In genomic region chr2:20264629-20265028, GRCh38 we compare ENCODE assay signal across 3 cellular contexts.
TF ChIP-seq lines count a peak whose summit lies in the region.

No MANE protein-coding gene starts in this region.

TF ChIP-seq in SK-N-SH treated with all-trans-retinoic acid at 6 μM for 48 hours, 23 proteins besides CTCF, POLR2A, EP300 and RAD21:
- TF ChIP-seq GLIS3 (CRISPR knock-in tag; IDR thresholded peaks at IDR 0.05) = no peak
- no peak for TF ChIP-seq ISL1 (CRISPR knock-in tag; IDR thresholded peaks at IDR 0.05)
- no peak for TF ChIP-seq ESRRG (CRISPR knock-in tag; IDR thresholded peaks at IDR 0.05)
- TF ChIP-seq ZFP3 (CRISPR knock-in tag; IDR thresholded peaks at IDR 0.05) = no peak
- TF ChIP-seq TCF4 (CRISPR knock-in tag; IDR thresholded peaks at IDR 0.05; ENCODE audit: borderline replicate concordance) = no peak
- TF ChIP-seq RARB (CRISPR knock-in tag; IDR thresholded peaks at IDR 0.05) = no peak
- no peak for TF ChIP-seq TSHZ2 (CRISPR knock-in tag; IDR thresholded peaks at IDR 0.05)
- no peak for TF ChIP-seq PPARA (CRISPR knock-in tag; IDR thresholded peaks at IDR 0.05; ENCODE audit: borderline replicate concordance)
- TF ChIP-seq SNAI2 (CRISPR knock-in tag; IDR thresholded peaks at IDR 0.05) = no peak
- no peak for TF ChIP-seq POU6F1 (CRISPR knock-in tag; IDR thresholded peaks at IDR 0.05; ENCODE audit: borderline replicate concordance, low read depth)
- no peak for TF ChIP-seq ZFP30 (CRISPR knock-in tag; IDR thresholded peaks at IDR 0.05)
- no peak for TF ChIP-seq CSDC2 (CRISPR knock-in tag; IDR thresholded peaks at IDR 0.05)
- TF ChIP-seq ARNTL (CRISPR knock-in tag; IDR thresholded peaks at IDR 0.05; ENCODE audit: borderline replicate concordance, low read depth) = no peak
- TF ChIP-seq OSR1 (CRISPR knock-in tag; IDR thresholded peaks at IDR 0.05) = no peak
- TF ChIP-seq ZNF8 (CRISPR knock-in tag; IDR thresholded peaks at IDR 0.05) = no peak

TF ChIP-seq in SK-N-SH, 30 proteins besides CTCF, POLR2A, EP300 and RAD21:
- TF ChIP-seq GATA2 (CRISPR knock-in tag; IDR thresholded peaks at IDR 0.05) (no peak), TCF12 (IDR thresholded peaks at IDR 0.05) (no peak), EZH2phosphoT487 (IDR thresholded peaks at IDR 0.05; ENCODE audit: borderline replicate concordance, low read depth) (no peak), RFX5 (IDR thresholded peaks at IDR 0.05; ENCODE audit: low read length) (no peak), NRF1 (IDR thresholded peaks at IDR 0.05; ENCODE audit: low read depth, low read length) (no peak), MXI1 (IDR thresholded peaks at IDR 0.05; ENCODE audit: low read depth, low read length) (no peak), POLR2AphosphoS5 (IDR thresholded peaks at IDR 0.05; ENCODE audit: low read depth, low read length) (no peak), TAF1 (IDR thresholded peaks at IDR 0.05; ENCODE audit: borderline replicate concordance, low read depth, low read length) (no peak), FOXJ3 (CRISPR knock-in tag; IDR thresholded peaks at IDR 0.05) (no peak)
- TF ChIP-seq, protein P1, sequence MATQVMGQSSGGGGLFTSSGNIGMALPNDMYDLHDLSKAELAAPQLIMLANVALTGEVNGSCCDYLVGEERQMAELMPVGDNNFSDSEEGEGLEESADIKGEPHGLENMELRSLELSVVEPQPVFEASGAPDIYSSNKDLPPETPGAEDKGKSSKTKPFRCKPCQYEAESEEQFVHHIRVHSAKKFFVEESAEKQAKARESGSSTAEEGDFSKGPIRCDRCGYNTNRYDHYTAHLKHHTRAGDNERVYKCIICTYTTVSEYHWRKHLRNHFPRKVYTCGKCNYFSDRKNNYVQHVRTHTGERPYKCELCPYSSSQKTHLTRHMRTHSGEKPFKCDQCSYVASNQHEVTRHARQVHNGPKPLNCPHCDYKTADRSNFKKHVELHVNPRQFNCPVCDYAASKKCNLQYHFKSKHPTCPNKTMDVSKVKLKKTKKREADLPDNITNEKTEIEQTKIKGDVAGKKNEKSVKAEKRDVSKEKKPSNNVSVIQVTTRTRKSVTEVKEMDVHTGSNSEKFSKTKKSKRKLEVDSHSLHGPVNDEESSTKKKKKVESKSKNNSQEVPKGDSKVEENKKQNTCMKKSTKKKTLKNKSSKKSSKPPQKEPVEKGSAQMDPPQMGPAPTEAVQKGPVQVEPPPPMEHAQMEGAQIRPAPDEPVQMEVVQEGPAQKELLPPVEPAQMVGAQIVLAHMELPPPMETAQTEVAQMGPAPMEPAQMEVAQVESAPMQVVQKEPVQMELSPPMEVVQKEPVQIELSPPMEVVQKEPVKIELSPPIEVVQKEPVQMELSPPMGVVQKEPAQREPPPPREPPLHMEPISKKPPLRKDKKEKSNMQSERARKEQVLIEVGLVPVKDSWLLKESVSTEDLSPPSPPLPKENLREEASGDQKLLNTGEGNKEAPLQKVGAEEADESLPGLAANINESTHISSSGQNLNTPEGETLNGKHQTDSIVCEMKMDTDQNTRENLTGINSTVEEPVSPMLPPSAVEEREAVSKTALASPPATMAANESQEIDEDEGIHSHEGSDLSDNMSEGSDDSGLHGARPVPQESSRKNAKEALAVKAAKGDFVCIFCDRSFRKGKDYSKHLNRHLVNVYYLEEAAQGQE (IDR thresholded peaks at IDR 0.05; ENCODE audit: low read depth, low read length) = no peak
- TF ChIP-seq, protein P2, sequence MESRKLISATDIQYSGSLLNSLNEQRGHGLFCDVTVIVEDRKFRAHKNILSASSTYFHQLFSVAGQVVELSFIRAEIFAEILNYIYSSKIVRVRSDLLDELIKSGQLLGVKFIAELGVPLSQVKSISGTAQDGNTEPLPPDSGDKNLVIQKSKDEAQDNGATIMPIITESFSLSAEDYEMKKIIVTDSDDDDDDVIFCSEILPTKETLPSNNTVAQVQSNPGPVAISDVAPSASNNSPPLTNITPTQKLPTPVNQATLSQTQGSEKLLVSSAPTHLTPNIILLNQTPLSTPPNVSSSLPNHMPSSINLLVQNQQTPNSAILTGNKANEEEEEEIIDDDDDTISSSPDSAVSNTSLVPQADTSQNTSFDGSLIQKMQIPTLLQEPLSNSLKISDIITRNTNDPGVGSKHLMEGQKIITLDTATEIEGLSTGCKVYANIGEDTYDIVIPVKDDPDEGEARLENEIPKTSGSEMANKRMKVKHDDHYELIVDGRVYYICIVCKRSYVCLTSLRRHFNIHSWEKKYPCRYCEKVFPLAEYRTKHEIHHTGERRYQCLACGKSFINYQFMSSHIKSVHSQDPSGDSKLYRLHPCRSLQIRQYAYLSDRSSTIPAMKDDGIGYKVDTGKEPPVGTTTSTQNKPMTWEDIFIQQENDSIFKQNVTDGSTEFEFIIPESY (IDR thresholded peaks at IDR 0.05; ENCODE audit: borderline replicate concordance, low read depth) = no peak
- TF ChIP-seq, protein P3, sequence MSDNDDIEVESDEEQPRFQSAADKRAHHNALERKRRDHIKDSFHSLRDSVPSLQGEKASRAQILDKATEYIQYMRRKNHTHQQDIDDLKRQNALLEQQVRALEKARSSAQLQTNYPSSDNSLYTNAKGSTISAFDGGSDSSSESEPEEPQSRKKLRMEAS (IDR thresholded peaks at IDR 0.05; ENCODE audit: low read depth) = no peak
- TF ChIP-seq, protein P4, sequence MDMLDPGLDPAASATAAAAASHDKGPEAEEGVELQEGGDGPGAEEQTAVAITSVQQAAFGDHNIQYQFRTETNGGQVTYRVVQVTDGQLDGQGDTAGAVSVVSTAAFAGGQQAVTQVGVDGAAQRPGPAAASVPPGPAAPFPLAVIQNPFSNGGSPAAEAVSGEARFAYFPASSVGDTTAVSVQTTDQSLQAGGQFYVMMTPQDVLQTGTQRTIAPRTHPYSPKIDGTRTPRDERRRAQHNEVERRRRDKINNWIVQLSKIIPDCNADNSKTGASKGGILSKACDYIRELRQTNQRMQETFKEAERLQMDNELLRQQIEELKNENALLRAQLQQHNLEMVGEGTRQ (IDR thresholded peaks at IDR 0.05; ENCODE audit: borderline replicate concordance, low read depth, low read length) = no peak

TF ChIP-seq in K562, 482 proteins besides CTCF, POLR2A, EP300 and RAD21 (continues in another document):
- TF ChIP-seq ZNF77 (CRISPR knock-in tag; IDR thresholded peaks at IDR 0.05) = no peak
- TF ChIP-seq, protein P5, sequence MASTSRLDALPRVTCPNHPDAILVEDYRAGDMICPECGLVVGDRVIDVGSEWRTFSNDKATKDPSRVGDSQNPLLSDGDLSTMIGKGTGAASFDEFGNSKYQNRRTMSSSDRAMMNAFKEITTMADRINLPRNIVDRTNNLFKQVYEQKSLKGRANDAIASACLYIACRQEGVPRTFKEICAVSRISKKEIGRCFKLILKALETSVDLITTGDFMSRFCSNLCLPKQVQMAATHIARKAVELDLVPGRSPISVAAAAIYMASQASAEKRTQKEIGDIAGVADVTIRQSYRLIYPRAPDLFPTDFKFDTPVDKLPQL (IDR thresholded peaks at IDR 0.05; ENCODE audit: extremely low read depth, insufficient read length) = no peak
- no peak for TF ChIP-seq PHTF2 (CRISPR knock-in tag; IDR thresholded peaks at IDR 0.05)
- TF ChIP-seq, protein P6, sequence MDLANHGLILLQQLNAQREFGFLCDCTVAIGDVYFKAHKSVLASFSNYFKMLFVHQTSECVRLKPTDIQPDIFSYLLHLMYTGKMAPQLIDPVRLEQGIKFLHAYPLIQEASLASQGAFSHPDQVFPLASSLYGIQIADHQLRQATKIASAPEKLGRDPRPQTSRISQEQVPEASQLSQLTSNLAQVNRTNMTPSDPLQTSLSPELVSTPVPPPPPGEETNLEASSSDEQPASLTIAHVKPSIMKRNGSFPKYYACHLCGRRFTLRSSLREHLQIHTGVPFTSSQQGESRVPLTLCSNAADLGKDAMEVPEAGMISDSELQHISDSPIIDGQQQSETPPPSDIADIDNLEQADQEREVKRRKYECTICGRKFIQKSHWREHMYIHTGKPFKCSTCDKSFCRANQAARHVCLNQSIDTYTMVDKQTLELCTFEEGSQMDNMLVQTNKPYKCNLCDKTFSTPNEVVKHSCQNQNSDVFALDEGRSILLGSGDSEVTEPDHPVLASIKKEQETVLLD (IDR thresholded peaks at IDR 0.05) = no peak
- TF ChIP-seq EP400 (IDR thresholded peaks at IDR 0.05) = no peak
- no peak for TF ChIP-seq SNIP1 (IDR thresholded peaks at IDR 0.05; ENCODE audit: low read depth)
- TF ChIP-seq UBTF (IDR thresholded peaks at IDR 0.05; ENCODE audit: borderline replicate concordance in 1 of 2, low read depth in 2 of 2, low read length in 2 of 2) = no peak
- no peak for TF ChIP-seq PHF8 (IDR thresholded peaks at IDR 0.05; ENCODE audit: borderline replicate concordance, low read length)
- no peak for TF ChIP-seq DEAF1 (CRISPR knock-in tag; IDR thresholded peaks at IDR 0.05)
- TF ChIP-seq ZNF133 (CRISPR knock-in tag; IDR thresholded peaks at IDR 0.05) = no peak
- no peak for TF ChIP-seq ZNF318 (IDR thresholded peaks at IDR 0.05; ENCODE audit: borderline replicate concordance in 1 of 2, low read depth in 1 of 2)
- TF ChIP-seq SAP30 (IDR thresholded peaks at IDR 0.05; ENCODE audit: borderline replicate concordance, insufficient read depth, low read depth, low read length, poor library complexity, severe bottlenecking) = no peak
- TF ChIP-seq TAF1 (IDR thresholded peaks at IDR 0.05; ENCODE audit: control insufficient read depth, extremely low read depth, insufficient read depth, low read length, severe bottlenecking) = no peak
- TF ChIP-seq ZFP30 (CRISPR knock-in tag; IDR thresholded peaks at IDR 0.05; ENCODE audit: borderline replicate concordance) = no peak
- no peak for TF ChIP-seq HDAC2 (IDR thresholded peaks at IDR 0.05)
- TF ChIP-seq RBM25 (IDR thresholded peaks at IDR 0.05; ENCODE audit: low read depth, low read length, severe bottlenecking) = no peak
